ENCODE assay signal across 8 cellular contexts in the genomic region with DNA sequence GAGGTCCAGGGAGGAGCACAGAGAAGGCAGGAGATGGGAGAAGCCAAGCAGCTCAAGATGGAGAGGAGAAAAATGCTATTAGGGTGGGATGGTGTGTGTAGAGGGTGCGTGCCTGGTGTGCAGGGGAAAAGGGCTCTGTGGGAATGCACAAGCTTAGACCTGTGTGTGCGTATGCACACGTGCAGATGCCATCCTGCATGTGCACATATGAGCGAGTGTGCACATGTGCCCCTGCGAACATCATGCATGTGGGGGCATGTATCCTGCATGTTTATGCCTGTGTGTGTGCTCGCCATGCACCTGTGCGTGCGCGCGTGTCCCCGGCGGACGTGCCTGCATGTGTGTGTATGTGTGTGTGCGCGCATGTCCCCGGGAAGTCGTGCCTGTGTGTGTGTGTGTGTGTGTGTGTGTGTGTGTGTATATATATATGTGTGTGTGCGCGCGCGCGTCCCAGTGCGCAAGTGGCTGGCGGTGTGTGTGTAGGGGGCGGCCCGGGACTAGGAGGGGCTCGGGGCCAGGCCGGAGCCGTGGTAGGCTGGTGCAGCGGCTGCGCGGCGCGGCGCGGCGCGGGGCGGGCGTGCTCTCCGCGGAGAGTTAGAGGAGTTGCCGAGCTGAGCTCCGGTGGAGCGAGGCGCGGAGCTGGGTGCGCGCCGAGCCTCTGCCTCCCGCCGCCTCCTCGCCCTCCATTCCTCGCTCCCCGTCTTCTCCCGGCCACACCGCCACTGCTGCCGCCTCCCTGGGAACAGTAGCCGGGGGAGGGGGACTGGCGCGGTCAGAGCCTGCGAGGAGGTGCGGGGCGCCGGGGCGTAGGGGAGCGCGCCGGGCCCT. TPM values are rescaled to one million over a fixed set of nuclear protein-coding genes. Genes with fewer than 3 reads are reported as not detected.
DNase-seq lines count a peak whose midpoint lies in the region; ATAC-seq, FAIRE-seq and TF ChIP-seq lines count a peak whose summit lies in the region.

A gene (plus strand): TSS at position 601 of the 828 bp plus-strand sequence. CDS start 38,986 bp downstream, outside the sequence.

- H3K4me3 Mint-ChIP-seq in activated T-helper 2 cell treated with anti-CD3 and anti-CD28 coated beads, Interferon-gamma antibody, Interleukin-2, Interleukin-4, amounts not matched to agents 10 μg/mL and 5 μg/mL and 100 μg/mL, durations not matched to agents 14 hours and 24 hours and 36 hours (ENCODE audit: low read depth), result no peak within 1 kb of the TSS

- FAIRE-seq in pancreas (lab: Jason Lieb, UNC), result no peak

- no peaks in the 10 kb centered on the region for H3K36me3 Mint-ChIP-seq in activated T-helper 2 cell treated with anti-CD3 and anti-CD28 coated beads, Interferon-gamma antibody, Interleukin-2, Interleukin-4, amounts not matched to agents 10 μg/mL and 5 μg/mL and 100 μg/mL, durations not matched to agents 14 hours and 24 hours and 36 hours (ENCODE audit: low read depth)

- H3K9me3 ChIP-seq in cardiac muscle cell (ENCODE audit: low read depth) (no peaks in the 10 kb centered on the region), pancreas (no peaks in the 10 kb centered on the region)

- H3K9me3 Mint-ChIP-seq in activated T-helper 2 cell treated with anti-CD3 and anti-CD28 coated beads, Interferon-gamma antibody, Interleukin-2, Interleukin-4, amounts not matched to agents 10 μg/mL and 5 μg/mL and 100 μg/mL, durations not matched to agents 14 hours and 24 hours and 36 hours, result no peaks in the 10 kb centered on the region

- H3K27ac Mint-ChIP-seq in activated T-helper 2 cell treated with anti-CD3 and anti-CD28 coated beads, Interferon-gamma antibody, Interleukin-2, Interleukin-4, amounts not matched to agents 10 μg/mL and 5 μg/mL and 100 μg/mL, durations not matched to agents 14 hours and 24 hours and 36 hours, result no peak within 1 kb of the TSS

- intact Hi-C loops in pancreas (cut with DNase I), result no loop called here
- intact Hi-C loops in activated T-helper 2 cell treated with anti-CD3 and anti-CD28 coated beads, Interferon-gamma antibody, Interleukin-2, Interleukin-4, amounts not matched to agents 10 μg/mL and 5 μg/mL and 100 μg/mL, durations not matched to agents 14 hours and 24 hours and 36 hours (cut with micrococcal nuclease), result no loop called here

- ATAC-seq in pancreas (no peak), GM21526 (IDR thresholded peaks at IDR 0.05; ENCODE audit: low FRiP score, unreplicated experiment) (no peak)

- peaks cover 29% of the 10 kb centered on the region for H3K4me1 ChIP-seq in cardiac muscle cell (ENCODE audit: low read depth)
- peaks cover 0 to 14% (median 6%) of the 10 kb centered on the region in 3 donors for H3K4me1 ChIP-seq in pancreas

- in situ Hi-C loops in GM13976 (cut with MboI; ENCODE audit: low sequenced_read_pairs, unreplicated experiment), result no loop called here

- H3K27me3 Mint-ChIP-seq in activated T-helper 2 cell treated with anti-CD3 and anti-CD28 coated beads, Interferon-gamma antibody, Interleukin-2, Interleukin-4, amounts not matched to agents 10 μg/mL and 5 μg/mL and 100 μg/mL, durations not matched to agents 14 hours and 24 hours and 36 hours (ENCODE audit: low read depth), result peaks cover 24% of the 10 kb centered on the region

- H3K27me3 ChIP-seq in cardiac muscle cell (no peaks in the 10 kb centered on the region), pancreas (peaks cover 0 to 15% (median 0%) of the 10 kb centered on the region in 4 donors)

- H3K4me3 ChIP-seq in cardiac muscle cell (peak within 1 kb of the TSS; percentile 69), pancreas (peak within 1 kb of the TSS in 3 of 4 donors; percentile 7 to 33 (median 23))

- DNase-seq in Daoy (ENCODE audit: low read depth) (peak; percentile 52), SK-N-DZ (ENCODE audit: low spot score) (peak; percentile 53), cardiac muscle cell (ENCODE audit: low read depth in 1 of 2, low spot score in 1 of 2) (peak; percentile 38 to 76), pancreas (peak in 1 of 6 donors; percentile 60), GM13976 (ENCODE audit: low spot score) (no peak), islet precursor cell (no peak)
- DNase-seq in activated T-helper 2 cell treated with anti-CD3 and anti-CD28 coated beads, Interferon-gamma antibody, Interleukin-2, Interleukin-4, amounts not matched to agents 10 μg/mL and 5 μg/mL and 100 μg/mL, durations not matched to agents 14 hours and 24 hours and 36 hours (ENCODE audit: low spot score), result no peak

- H3K36me3 ChIP-seq in cardiac muscle cell (no peaks in the 10 kb centered on the region), pancreas (no peaks in the 10 kb centered on the region)

- 7 to 12% methylated on average over 56 to 69 of the region's 69 CpGs for WGBS in pancreas, 2 donors

- H3K4me1 Mint-ChIP-seq in activated T-helper 2 cell treated with anti-CD3 and anti-CD28 coated beads, Interferon-gamma antibody, Interleukin-2, Interleukin-4, amounts not matched to agents 10 μg/mL and 5 μg/mL and 100 μg/mL, durations not matched to agents 14 hours and 24 hours and 36 hours (ENCODE audit: low read depth), result no peaks in the 10 kb centered on the region

- TF ChIP-seq CTCF in cardiac muscle cell (IDR thresholded peaks at IDR 0.05; ENCODE audit: low read depth, low read length) (no peak), pancreas (IDR thresholded peaks at IDR 0.05) (no peak), GM13976 (IDR thresholded peaks at IDR 0.05; ENCODE audit: borderline replicate concordance, control extremely low read depth, extremely low read depth, insufficient read depth, missing control alignments) (no peak)

- H3K27ac ChIP-seq in cardiac muscle cell (peak within 1 kb of the TSS; percentile 72), pancreas (no peak within 1 kb of the TSS)

RNA-seq across cellular contexts. Expression of the gene that starts here (rescaled TPM):
- total RNA-seq in Daoy (2014; rRNA removed; shearing (Covaris generic)), result 2.8 and 2.9 TPM in 2 replicates
- polyA plus RNA-seq in SK-N-DZ (2014; cell fraction: cytosol; rRNA removed), result 2.4 and 3.0 TPM in 2 replicates
- 1.1 and 1.2 TPM in 2 replicates for polyA plus RNA-seq in SK-N-DZ (2014; cell fraction: nucleus; rRNA removed)
- total RNA-seq in cardiac muscle cell (13.4 and 14.0 TPM in 2 replicates), pancreas (under 1 TPM; 0.09 to 0.37 (median 0.12) TPM)
- polyA plus RNA-seq in cardiac muscle cell (5.9 and 11.6 TPM in 2 replicates), pancreas (under 1 TPM; 0.15 to 0.16 TPM)
- not detected in 2 replicates for total RNA-seq in activated T-helper 2 cell treated with anti-CD3 and anti-CD28 coated beads, Interferon-gamma antibody, Interleukin-2, Interleukin-4, amounts not matched to agents 10 μg/mL and 5 μg/mL and 100 μg/mL, durations not matched to agents 14 hours and 24 hours and 36 hours

Comparison
In these comparisons a context has a peak if more than half of its experiments do, and no peak if none do; other contexts are left out.
1. DNase-seq: peak in Daoy (single experiment), SK-N-DZ (single experiment) and cardiac muscle cell (2 of 2); none in GM13976 (single experiment), activated T-helper 2 cell treated with anti-CD3 and anti-CD28 coated beads, Interferon-gamma antibody, Interleukin-2, Interleukin-4, amounts not matched to agents 10 μg/mL and 5 μg/mL and 100 μg/mL, durations not matched to agents 14 hours and 24 hours and 36 hours (single experiment) and islet precursor cell (single experiment).